Comparison of ENCODE assay signal across 8 cellular contexts in genomic region chr2:218291318-218291933, GRCh38. TPM values are rescaled to one million over a fixed set of nuclear protein-coding genes. Genes with fewer than 3 reads are reported as not detected.
DNase-seq lines count a peak whose midpoint lies in the region; ATAC-seq, FAIRE-seq and TF ChIP-seq lines count a peak whose summit lies in the region.

No MANE protein-coding gene starts in this region.

- H3K27me3 ChIP-seq in ACC112 (ENCODE audit: insufficient read depth, low read length) (no peaks in the 10 kb centered on the region), HUES64 (ENCODE audit: insufficient read depth, low read length) (no peaks in the 10 kb centered on the region), left lung (no peaks in the 10 kb centered on the region), tibial nerve (no peaks in the 10 kb centered on the region)

- POLR2A ChIA-PET in MCF 10A (lab: Yijun Ruan, JAX) = interaction anchor here (0.8 to 11.8 kb wide), 9 partner anchors 7 to 368 kb away, joined by 3 to 390 read pairs (median 17); partner anchors contain the start of genes AAMP, ARPC2, BCS1L and PNKD

- H3K27ac ChIP-seq in ACC112 (ENCODE audit: low read depth, low read length) = peak overlapping the region; percentile 41
- no peak overlapping the region for H3K27ac ChIP-seq in HUES64 (ENCODE audit: low read depth, low read length)
- peak overlapping the region; percentile 98 for H3K27ac ChIP-seq in left lung
- peak overlapping the region; percentile 97 to 100 (median 100) for H3K27ac ChIP-seq in tibial nerve

- peak overlapping the region; percentile 91 for H3K27ac Mint-ChIP-seq in MCF 10A (ENCODE audit: low read depth, unreplicated experiment)

- CTCF ChIA-PET in MCF 10A (lab: Yijun Ruan, JAX) = interaction anchor here (0.5 to 12.3 kb wide), 9 partner anchors 8 to 174 kb away, joined by 3 to 215 read pairs (median 6); partner anchors contain the start of genes AAMP, CATIP and PNKD

- no peak for DNase-seq in MCF 10A (ENCODE audit: unreplicated experiment)
- peak in 1 of 2 donors; percentile 77 for DNase-seq in left lung
- DNase-seq in tibial nerve (ENCODE audit: low spot score in 2 of 2) = no peak
- DNase-seq in globus pallidus (ENCODE audit: low spot score) = no peak
- no peak for DNase-seq in H54 (ENCODE audit: insufficient read length, low spot score)

- peak overlapping the region; percentile 75 for H3K4me3 Mint-ChIP-seq in MCF 10A (ENCODE audit: unreplicated experiment)

- no peaks in the 10 kb centered on the region for H3K9me3 Mint-ChIP-seq in MCF 10A (ENCODE audit: unreplicated experiment)

- peak overlapping the region; percentile 93 for H3K4me3 ChIP-seq in ACC112 (ENCODE audit: low read depth, low read length)
- H3K4me3 ChIP-seq in HUES64 (ENCODE audit: low read length) = peak overlapping the region; percentile 69
- peak overlapping the region; percentile 75 to 95 for H3K4me3 ChIP-seq in left lung
- peak overlapping the region; percentile 83 to 99 (median 94) for H3K4me3 ChIP-seq in tibial nerve

- no peak for FAIRE-seq in H54 (lab: Jason Lieb, UNC)

- peak overlapping the region; percentile 70 for H2AFZ ChIP-seq in ACC112 (ENCODE audit: low read length, unreplicated experiment)

- H3K36me3 ChIP-seq in ACC112 (ENCODE audit: insufficient read depth, low read length) (no peaks in the 10 kb centered on the region), HUES64 (ENCODE audit: insufficient read depth, low read length) (no peaks in the 10 kb centered on the region), left lung (no peaks in the 10 kb centered on the region), tibial nerve (peaks cover 0 to 3% (median 0%) of the 10 kb centered on the region in 3 donors)

- H3K36me3 Mint-ChIP-seq in MCF 10A (ENCODE audit: insufficient read depth, unreplicated experiment) = peaks cover 13% of the 10 kb centered on the region

- TF ChIP-seq CTCF in MCF 10A (IDR thresholded peaks at IDR 0.05; ENCODE audit: unreplicated experiment) = no peak
- TF ChIP-seq CTCF in left lung (IDR thresholded peaks at IDR 0.05) = no peak
- no peak for TF ChIP-seq CTCF in tibial nerve (IDR thresholded peaks at IDR 0.05)

- H3K79me2 ChIP-seq in ACC112 (ENCODE audit: control insufficient read depth, insufficient read depth, low read length, unreplicated experiment) = peaks cover 45% of the 10 kb centered on the region

- TF ChIP-seq POLR2A in tibial nerve (IDR thresholded peaks at IDR 0.05) = no peak
- no peak for TF ChIP-seq POLR2A in H54 (IDR thresholded peaks at IDR 0.05; ENCODE audit: low read depth, low read length)

- intact Hi-C loops in MCF 10A (cut with micrococcal nuclease) (no loop called here), left lung (cut with DNase I) (no loop called here)

- H3K4me1 ChIP-seq in ACC112 (ENCODE audit: control insufficient read depth, insufficient read depth, low read length, unreplicated experiment) (peaks cover 34% of the 10 kb centered on the region), HUES64 (ENCODE audit: insufficient read depth, low read length) (peaks cover 24% of the 10 kb centered on the region), left lung (peaks cover 50 to 85% of the 10 kb centered on the region in 2 donors), tibial nerve (peaks cover 0 to 61% (median 46%) of the 10 kb centered on the region in 4 donors)

- 86% methylated on average over 8 of the region's 8 CpGs for WGBS in HUES64
- WGBS in tibial nerve, 2 donors = 31 to 38% methylated on average over 8 of the region's 8 CpGs

- no peaks in the 10 kb centered on the region for H3K9me3 ChIP-seq in HUES64 (ENCODE audit: insufficient read depth, low read depth, low read length)
- H3K9me3 ChIP-seq in left lung = no peaks in the 10 kb centered on the region
- no peaks in the 10 kb centered on the region for H3K9me3 ChIP-seq in tibial nerve

- no peaks in the 10 kb centered on the region for H3K27me3 Mint-ChIP-seq in MCF 10A (ENCODE audit: insufficient read depth, unreplicated experiment)

- TF ChIP-seq EP300 in tibial nerve (IDR thresholded peaks at IDR 0.05) = peak in 1 of 2 donors; percentile 31

- ATAC-seq in left lung (peak; percentile 26), GM21447 (IDR thresholded peaks at IDR 0.05; ENCODE audit: unreplicated experiment) (no peak)

- BruUV-seq in MCF 10A (replicated peaks; lab: Mats Ljungman, UMichigan) = no TSS peak

- peaks cover 43% of the 10 kb centered on the region for H3K4me1 Mint-ChIP-seq in MCF 10A (ENCODE audit: insufficient read depth, unreplicated experiment)

- no peak overlapping the region for H3K9ac ChIP-seq in HUES64 (ENCODE audit: low read depth, low read length)

RNA-seq across cellular contexts. Expression of gene TMBIM1, which starts 0.9 kb away (rescaled TPM):
- 13.3 TPM for polyA plus RNA-seq in HUES64 (2013, experiment 1 of 2)
- polyA plus RNA-seq in HUES64 (2013, experiment 2 of 2) = 14.3 TPM
- total RNA-seq in MCF 10A (2022) (96.8 and 107 TPM in 2 replicates), left lung (100 to 1,000 TPM; 281 to 308 TPM), tibial nerve (100 to 1,000 TPM; 183 to 282 (median 202) TPM)

RNA-seq across cellular contexts. Expression of gene PNKD, which starts 21.1 kb away (rescaled TPM):
- 34.4 TPM for polyA plus RNA-seq in HUES64 (2013, experiment 1 of 2)
- polyA plus RNA-seq in HUES64 (2013, experiment 2 of 2) = 35.1 TPM
- total RNA-seq in MCF 10A (2022) (13.0 and 23.1 TPM in 2 replicates), left lung (10 to 100 TPM; 93.4 to 96.8 TPM), tibial nerve (10 to 100 TPM; 62.3 to 68.9 (median 63.6) TPM)

RNA-seq across cellular contexts. Expression of gene AAMP, which starts 21.5 kb away (rescaled TPM):
- 63.7 TPM for polyA plus RNA-seq in HUES64 (2013, experiment 1 of 2)
- 59.3 TPM for polyA plus RNA-seq in HUES64 (2013, experiment 2 of 2)
- total RNA-seq in MCF 10A (2022) (95.7 and 98.7 TPM in 2 replicates), left lung (10 to 100 TPM; 55.2 to 57.2 TPM), tibial nerve (100 to 1,000 TPM; 111 to 179 (median 143) TPM)

RNA-seq across cellular contexts. Expression of gene GPBAR1, which starts 30.6 kb away (rescaled TPM):
- not detected for polyA plus RNA-seq in HUES64 (2013, experiment 1 of 2)
- polyA plus RNA-seq in HUES64 (2013, experiment 2 of 2) = 0.57 TPM
- total RNA-seq in MCF 10A (2022) = 0.16 TPM in 1 of 2 replicates, not detected in the other
- 1 to 10 TPM; 1.7 to 4.3 TPM for total RNA-seq in left lung
- total RNA-seq in tibial nerve = 10 to 100 TPM in 2 of 4 donors, 1 to 10 TPM in 2; 4.6 to 37.8 (median 13.5) TPM
